8 cellular contexts compared by ENCODE assay signal in the genomic region with DNA sequence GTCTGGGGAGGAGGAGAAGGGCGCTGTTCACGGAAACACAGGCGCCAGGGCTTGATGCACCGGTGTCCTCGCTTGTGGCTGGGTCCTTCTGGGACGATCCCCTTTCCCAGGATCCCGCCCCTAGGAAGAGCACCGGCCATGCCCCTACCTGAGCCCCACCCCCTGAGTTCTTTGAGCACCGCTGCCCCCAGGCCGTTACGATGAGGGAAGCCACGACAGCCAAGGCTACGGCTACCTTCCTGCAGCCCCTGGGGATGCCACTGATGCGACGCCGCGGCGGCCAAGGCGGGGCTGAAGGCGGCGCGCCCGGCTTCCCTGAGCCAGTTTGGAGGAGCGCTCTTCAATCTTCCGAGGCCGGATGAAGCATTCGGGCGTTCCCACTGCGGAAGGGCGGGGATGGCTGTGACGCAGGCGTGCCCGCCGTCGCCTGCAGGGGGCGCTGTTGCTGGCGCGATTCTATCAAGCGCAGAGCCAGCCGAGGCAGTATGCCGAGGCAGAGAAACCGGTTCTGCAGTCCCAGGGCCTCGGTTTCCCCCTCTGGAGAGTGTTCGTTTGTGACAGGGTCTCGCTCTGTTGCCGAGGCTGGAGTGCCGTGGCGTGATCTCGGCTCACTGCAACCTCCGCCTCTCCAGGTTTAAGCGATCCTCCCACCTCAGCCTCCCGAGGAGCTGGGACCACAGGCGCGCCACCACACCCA. TPM values are rescaled to one million over a fixed set of nuclear protein-coding genes. Genes with fewer than 3 reads are reported as not detected.
DNase-seq lines count a peak whose midpoint lies in the region; ATAC-seq and TF ChIP-seq lines count a peak whose summit lies in the region.

No MANE protein-coding gene starts in this region.

- H3K4me3 ChIP-seq in GM08714 (ENCODE audit: low read length): peak overlapping the region; percentile 8; the same call in 1 of the 2 replicates
- peak overlapping the region; percentile 49 for H3K4me3 ChIP-seq in choroid plexus epithelial cell (ENCODE audit: low read depth, low read length)
- no peak overlapping the region for H3K4me3 ChIP-seq in lower leg skin (ENCODE audit: low read depth, poor library complexity, severe bottlenecking)

- ATAC-seq in GM21529 (IDR thresholded peaks at IDR 0.05; ENCODE audit: unreplicated experiment): no peak

- intact Hi-C loops in lower leg skin (cut with DNase I; ENCODE audit: low total_unique reads): no loop called here

- peak; percentile 60 for DNase-seq in NCI-H1048 (lab: John Stamatoyannopoulos, UW)
- peak; percentile 56 to 64 for DNase-seq in activated CD4-positive, alpha-beta T cell treated with anti-CD3 and anti-CD28 coated beads for 24 hours (ENCODE audit: low read depth in 2 of 2)
- peak; percentile 62 for DNase-seq in choroid plexus epithelial cell (ENCODE audit: low read depth)
- peak; percentile 30 to 93 for DNase-seq in lower leg skin (ENCODE audit: low spot score in 2 of 2)
- DNase-seq in stimulated activated CD4-positive, alpha-beta T cell treated with anti-CD3 and anti-CD28 coated beads, TNF-alpha, amount 100 ng/mL, for 48 hours (ENCODE audit: low read depth in 3 of 3): peak; percentile 44 to 79 (median 76)
- no peak for DNase-seq in GOT3 (lab: John Stamatoyannopoulos, UW)

- TF ChIP-seq POLR2A in lower leg skin (IDR thresholded peaks at IDR 0.05): no peak

- WGBS in lower leg skin, 2 donors: 18 to 41% methylated on average over 29 to 49 of the region's 54 CpGs

- TF ChIP-seq CTCF in choroid plexus epithelial cell (conservative IDR thresholded peaks at IDR 0.05; ENCODE audit: low read depth, low read length) (peak; percentile 86), lower leg skin (IDR thresholded peaks at IDR 0.05) (peak in 1 of 3 donors; percentile 30)

RNA-seq across cellular contexts. Expression of gene NEFH, which starts 9.7 kb away (rescaled TPM):
- 1 to 10 TPM in 1 of 4 donors, under 1 TPM in 3; 0.23 to 3.0 (median 0.53) TPM for total RNA-seq in lower leg skin

RNA-seq across cellular contexts. Expression of gene RFPL1, which starts 31.9 kb away (rescaled TPM):
- not detected for total RNA-seq in lower leg skin
